Comparison of ENCODE assay signal across 8 cellular contexts in the genomic region with DNA sequence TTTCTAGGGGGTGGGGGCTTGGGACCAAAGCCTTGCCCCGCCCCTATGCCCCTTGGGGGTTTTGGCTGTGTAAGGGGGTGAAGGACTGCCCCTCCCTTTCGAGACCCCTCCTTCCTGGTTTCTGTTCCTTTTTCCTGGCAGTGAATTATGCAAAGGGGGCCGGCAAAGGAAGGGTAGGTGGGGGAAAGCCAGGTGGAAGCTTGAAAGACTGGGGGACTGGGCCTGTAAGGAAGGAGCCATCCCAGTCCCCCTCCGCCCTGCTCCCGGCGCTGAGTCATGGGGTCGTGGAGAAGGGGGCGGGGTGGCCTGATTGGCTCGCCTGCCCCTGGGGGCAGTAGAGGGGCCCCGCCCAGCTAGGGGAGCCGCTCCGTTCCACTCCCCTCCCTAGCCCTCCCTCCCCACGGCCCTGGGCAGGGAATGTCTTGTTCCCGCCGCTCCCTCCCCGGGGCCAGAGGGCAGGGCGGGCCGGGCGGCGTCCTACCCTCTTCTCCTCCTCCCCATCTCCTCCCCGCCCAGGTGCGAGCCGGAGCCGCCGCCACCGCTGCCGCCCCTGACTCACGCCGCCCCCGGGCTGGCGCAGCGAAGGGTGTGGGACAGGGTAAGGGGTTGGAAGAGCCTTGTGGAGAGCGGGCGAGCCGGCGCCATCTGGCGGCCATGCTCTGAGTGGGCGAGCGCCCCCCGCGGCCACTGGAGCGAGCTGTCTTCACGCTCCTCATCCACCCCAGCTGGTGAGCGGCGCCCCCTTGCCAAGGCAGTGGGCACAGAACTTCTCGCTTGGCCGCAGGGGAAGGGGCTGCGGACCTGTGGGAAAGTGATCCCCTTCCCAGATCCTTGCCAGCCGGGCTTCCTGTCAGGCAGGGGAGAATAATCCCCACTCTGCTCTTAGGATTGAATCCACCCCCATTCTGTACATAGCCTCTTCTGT. TPM values are rescaled to one million over a fixed set of nuclear protein-coding genes. Genes with fewer than 3 reads are reported as not detected.
DNase-seq lines count a peak whose midpoint lies in the region; ATAC-seq and TF ChIP-seq lines count a peak whose summit lies in the region.

No MANE protein-coding gene starts in this region.

- ATAC-seq in GM18520 (IDR thresholded peaks at IDR 0.05; ENCODE audit: unreplicated experiment) = peak; percentile 68
- ATAC-seq in HG03103 (IDR thresholded peaks at IDR 0.05; ENCODE audit: low read depth, unreplicated experiment) = peak; percentile 78
- peak; percentile 82 for ATAC-seq in left lobe of liver

- H3K27ac ChIP-seq in 22Rv1 (peak overlapping the region; percentile 98), cingulate gyrus (ENCODE audit: low read depth, low read length) (peak overlapping the region; percentile 87)

- TF ChIP-seq CTCF in 22Rv1 (IDR thresholded peaks at IDR 0.05) = peak; percentile 100

- peak; percentile 97 for DNase-seq in NCI-H460 (ENCODE audit: extremely low read depth, low read depth)
- DNase-seq in activated CD4-positive, alpha-beta T cell treated with anti-CD3 and anti-CD28 coated beads for 48 hours = peak; percentile 96
- peak; percentile 86 for DNase-seq in left lobe of liver (ENCODE audit: low spot score)
- peak; percentile 94 for DNase-seq in stimulated activated CD4-positive, alpha-beta T cell treated with anti-CD3 and anti-CD28 coated beads, Interleukin-1b, Interleukin-23, amount 100 ng/mL, for 48 hours

RNA-seq across cellular contexts. Expression of a gene that starts 14.7 kb away (rescaled TPM):
- 52.8 and 68.3 TPM in 2 replicates for total RNA-seq in NCI-H460 (2014; rRNA removed; shearing (Covaris generic))
- 90.2 and 113 TPM in 2 replicates for polyA plus RNA-seq in NCI-H460 (2014; cell fraction: nucleus; rRNA removed)
- total RNA-seq in left lobe of liver = 89.5 TPM

RNA-seq across cellular contexts. Expression of a gene that starts 16.3 kb away (rescaled TPM):
- 0.45 and 1.6 TPM in 2 replicates for total RNA-seq in NCI-H460 (2014; rRNA removed; shearing (Covaris generic))
- polyA plus RNA-seq in NCI-H460 (2014; cell fraction: nucleus; rRNA removed) = 3.0 and 21.5 TPM in 2 replicates
- 1.4 TPM for total RNA-seq in left lobe of liver

RNA-seq across cellular contexts. Expression of a gene that starts 16.3 kb away (rescaled TPM):
- total RNA-seq in NCI-H460 (2014; rRNA removed; shearing (Covaris generic)) = not detected in 2 replicates
- polyA plus RNA-seq in NCI-H460 (2014; cell fraction: nucleus; rRNA removed) = not detected in 2 replicates
- total RNA-seq in left lobe of liver = 0.13 TPM

RNA-seq across cellular contexts. Expression of a gene that starts 23.9 kb away (rescaled TPM):
- total RNA-seq in NCI-H460 (2014; rRNA removed; shearing (Covaris generic)) = 0.84 TPM in 1 of 2 replicates, not detected in the other
- 0.78 TPM in 1 of 2 replicates, not detected in the other for polyA plus RNA-seq in NCI-H460 (2014; cell fraction: nucleus; rRNA removed)
- total RNA-seq in left lobe of liver = not detected

RNA-seq across cellular contexts. Expression of a gene that starts 33.8 kb away (rescaled TPM):
- total RNA-seq in NCI-H460 (2014; rRNA removed; shearing (Covaris generic)) = 216 and 231 TPM in 2 replicates
- polyA plus RNA-seq in NCI-H460 (2014; cell fraction: nucleus; rRNA removed) = 572 and 655 TPM in 2 replicates
- 21.4 TPM for total RNA-seq in left lobe of liver

Comparison
In these comparisons a context has a peak if more than half of its experiments do, and no peak if none do; other contexts are left out.
1. Peak in every context shown above with its lines: DNase-seq, ATAC-seq and H3K27ac ChIP-seq.